9 cellular contexts compared by ENCODE assay signal in the genomic region with DNA sequence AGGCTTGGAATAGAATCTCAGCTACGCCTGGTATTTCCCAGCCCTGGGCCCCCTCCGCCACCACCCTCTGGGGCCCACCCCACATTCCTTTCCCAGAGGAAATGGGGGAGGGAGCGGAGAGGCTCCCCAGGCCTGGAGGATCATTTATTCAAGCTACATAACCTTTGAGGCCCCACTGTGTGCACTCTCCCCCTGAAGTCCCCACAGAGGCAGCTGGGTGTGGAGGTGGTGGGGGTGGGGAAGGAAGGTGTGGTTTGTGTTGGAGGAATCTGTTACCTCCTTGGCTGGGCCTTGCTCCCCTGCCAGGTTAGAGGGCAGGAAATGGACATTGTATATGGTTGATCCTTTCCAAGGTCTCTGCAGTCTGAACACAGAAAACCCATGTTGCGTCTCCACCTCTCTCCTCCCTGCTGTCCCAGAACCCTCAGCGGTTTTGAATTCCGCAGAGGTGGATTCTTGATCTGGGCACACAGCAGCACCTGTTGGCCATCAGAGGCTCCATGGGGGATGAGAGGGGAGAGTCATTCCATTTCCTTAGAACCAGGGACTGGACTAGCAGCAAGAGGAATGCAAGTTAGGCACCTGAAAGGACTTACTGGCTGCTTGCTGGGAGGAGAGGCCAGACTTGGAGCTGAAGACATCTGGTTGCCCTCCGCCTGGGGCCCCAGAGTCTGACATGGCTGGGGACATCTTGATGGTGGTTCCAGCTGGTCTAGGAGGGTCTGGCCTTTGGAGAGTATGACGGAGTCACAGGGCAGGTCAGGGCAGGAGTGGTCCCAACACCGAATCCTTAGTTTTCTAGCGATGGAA. TPM values are rescaled to one million over a fixed set of nuclear protein-coding genes. Genes with fewer than 3 reads are reported as not detected.
DNase-seq lines count a peak whose midpoint lies in the region; ATAC-seq and TF ChIP-seq lines count a peak whose summit lies in the region.
"Had no signal": no experiment of that assay in that cellular context is flagged by ENCODE, and none has a peak within 500 bp of the region (broad histone marks: within the 10 kb centered on the region; RNA-seq: fewer than 3 reads in every experiment).

No MANE protein-coding gene starts in this region.

- DNase-seq in GM04503 (ENCODE audit: low read depth) (peak; percentile 63), amniotic stem cell (lab: John Stamatoyannopoulos, UW) (peak; percentile 49), right cardiac atrium (peak; percentile 52 to 82 (median 78)), sigmoid colon (no peak), SIG-M5 (lab: John Stamatoyannopoulos, UW) (no peak), cerebellar cortex (ENCODE audit: low spot score) (no peak), GM20000 (ENCODE audit: low spot score) (no peak)

- H3K36me3 ChIP-seq in sigmoid colon, result no peaks in the 10 kb centered on the region

- H3K4me1 ChIP-seq in right cardiac atrium (ENCODE audit: control insufficient read depth, insufficient read depth, low read length) (peaks cover 28% of the 10 kb centered on the region), sigmoid colon (peaks cover 0 to 84% (median 73%) of the 10 kb centered on the region in 4 donors)

- TF ChIP-seq POLR2A in sigmoid colon (IDR thresholded peaks at IDR 0.05), result no peak

- intact Hi-C loops in right cardiac atrium (cut with DNase I), result no loop called here
- intact Hi-C loops in sigmoid colon (cut with DNase I), result no loop called here

- H3K27ac ChIP-seq in right cardiac atrium (ENCODE audit: low read length) (peak overlapping the region; percentile 89), sigmoid colon (peak overlapping the region; percentile 74 to 92 (median 80))

- H3K27me3 ChIP-seq in right cardiac atrium (ENCODE audit: control insufficient read depth, insufficient read depth), result no peaks in the 10 kb centered on the region
- no peaks in the 10 kb centered on the region for H3K27me3 ChIP-seq in sigmoid colon

- 36% methylated on average over 10 of the region's 10 CpGs for WGBS in right cardiac atrium
- 70 to 83% methylated on average over 10 of the region's 10 CpGs for WGBS in sigmoid colon, 2 donors

- H3K9me3 ChIP-seq in right cardiac atrium (ENCODE audit: control insufficient read depth, low read length) (no peaks in the 10 kb centered on the region), sigmoid colon (no peaks in the 10 kb centered on the region)

- H3K4me3 ChIP-seq in right cardiac atrium (ENCODE audit: low read length), result no peak overlapping the region
- H3K4me3 ChIP-seq in sigmoid colon, result peak overlapping the region in 2 of 4 donors; percentile 4 to 7

- ATAC-seq in right cardiac atrium (peak; percentile 46 to 59), GM19395 (IDR thresholded peaks at IDR 0.05; ENCODE audit: unreplicated experiment) (no peak)

- TF ChIP-seq EP300 in sigmoid colon (IDR thresholded peaks at IDR 0.05), result no peak

- TF ChIP-seq CTCF in sigmoid colon (IDR thresholded peaks at IDR 0.05), result no peak
- TF ChIP-seq CTCF in GM20000 (IDR thresholded peaks at IDR 0.05; ENCODE audit: extremely low read depth, missing control alignments), result no peak

RNA-seq across cellular contexts. Expression of a gene that starts 23.0 kb away (rescaled TPM):
- total RNA-seq in right cardiac atrium (10 to 100 TPM; 61.8 to 96.9 (median 77.4) TPM), sigmoid colon (10 to 100 TPM; 11.2 to 42.1 (median 28.5) TPM)
- polyA plus RNA-seq in right cardiac atrium (40.7 TPM), sigmoid colon (1 to 10 TPM in 2 of 3 donors, under 1 TPM in 1; 0.69 to 9.8 (median 3.0) TPM)
- polyA plus RNA-seq: IgD-negative memory B cell had no signal

Comparison
In these comparisons a context has a peak if more than half of its experiments do, and no peak if none do; other contexts are left out.
1. DNase-seq: peak in GM04503 (single experiment), amniotic stem cell (single experiment) and right cardiac atrium (3 of 3); none in sigmoid colon (single experiment), SIG-M5 (single experiment), cerebellar cortex (single experiment) and GM20000 (single experiment).